In the genomic region with DNA sequence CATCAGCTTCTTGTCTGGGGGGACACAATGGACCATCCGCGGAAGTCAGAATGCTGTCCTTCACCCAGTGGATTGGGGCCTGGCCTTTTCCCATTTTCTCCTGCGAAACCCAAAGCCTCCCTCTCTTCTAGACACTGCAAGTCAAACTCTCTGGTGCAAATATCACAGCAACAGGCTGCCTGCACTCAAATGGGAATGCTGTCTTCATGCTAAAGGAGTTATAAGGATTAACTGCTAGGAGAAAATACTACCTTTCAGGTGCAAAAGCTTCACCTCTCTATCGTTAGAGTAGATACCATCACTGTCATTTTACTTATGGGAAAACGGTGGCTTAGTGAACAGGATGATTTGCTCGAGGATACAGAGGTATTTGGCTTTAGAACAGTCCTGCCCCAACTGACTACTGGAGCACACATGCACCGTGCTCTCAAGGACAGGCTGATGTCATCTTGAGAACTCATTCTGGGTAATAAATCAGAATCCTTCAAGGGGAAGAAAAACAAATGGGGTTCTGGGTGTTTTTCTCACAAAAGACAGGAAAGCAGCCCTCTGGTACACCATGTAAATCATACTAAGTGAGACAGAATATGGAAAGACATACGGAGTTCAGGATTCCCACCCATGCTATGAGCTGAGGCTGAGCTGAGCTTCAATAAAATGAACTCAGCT, we compare ENCODE assay signal across 19 cellular contexts.
DNase-seq lines count a peak whose midpoint lies in the region; TF ChIP-seq lines count a peak whose summit lies in the region.
"Had no signal": no experiment of that assay in that cellular context is flagged by ENCODE, and none has a peak within 500 bp of the region (broad histone marks: within the 10 kb centered on the region; RNA-seq: fewer than 3 reads in every experiment).

No MANE protein-coding gene starts in this region.

- 0 out of 2 replicates have a peak overlapping the region, but pooled peaks have one; percentile 44 for H2AFZ ChIP-seq in PC-9
- H2AFZ ChIP-seq in osteoblast (ENCODE audit: low read length), result peak overlapping the region; percentile 85

- POLR2A ChIA-PET in PC-9 (lab: Charles Lee; ENCODE audit: unreplicated experiment), result no interaction called here

- no TSS peak for BruUV-seq in PC-9 (replicated peaks; lab: Mats Ljungman, UMichigan)

- H3K79me2 ChIP-seq in PC-9 (ENCODE audit: low read depth), result no peaks in the 10 kb centered on the region
- no peaks in the 10 kb centered on the region for H3K79me2 ChIP-seq in osteoblast (ENCODE audit: insufficient read depth, low read length)

- H3K36me3 ChIP-seq in PC-9 (ENCODE audit: low read depth), result no peaks in the 10 kb centered on the region
- H3K36me3 ChIP-seq in osteoblast (ENCODE audit: insufficient read depth, low read length), result no peaks in the 10 kb centered on the region
- H3K36me3 ChIP-seq: breast epithelium, upper lobe of left lung had no signal

- H4K20me1 ChIP-seq in PC-9 (ENCODE audit: insufficient read depth) (no peaks in the 10 kb centered on the region), osteoblast (ENCODE audit: insufficient read depth, low read length) (no peaks in the 10 kb centered on the region)

- no peaks in the 10 kb centered on the region for H3K9me2 ChIP-seq in PC-9 (ENCODE audit: insufficient read depth)

- no peaks in the 10 kb centered on the region for H3F3A ChIP-seq in PC-9 (ENCODE audit: insufficient read depth, low read depth)

- DNase-seq in Daoy (ENCODE audit: low read depth) (peak; percentile 30), PC-9 (no peak), fibroblast of villous mesenchyme (ENCODE audit: low read depth) (peak; percentile 19), osteoblast (ENCODE audit: insufficient read length, low spot score, missing footprints) (no peak), COR-L47 (lab: John Stamatoyannopoulos, UW) (no peak), NCI-H1436 (lab: John Stamatoyannopoulos, UW) (no peak)
- no peak for DNase-seq in stimulated activated CD4-positive, alpha-beta T cell treated with anti-CD3 and anti-CD28 coated beads, Interleukin-4, amount 100 ng/mL, for 1 hour
- DNase-seq in activated CD4-positive, alpha-beta T cell treated with anti-CD3 and anti-CD28 coated beads, Interleukin-2, amount 50 U/mL, for 48 hours, result no peak
- DNase-seq: activated CD8-positive, alpha-beta memory T cell treated with anti-CD3 and anti-CD28 coated beads, Interleukin-2, amount 50 U/mL, for 48 hours; activated naive CD4-positive, alpha-beta T cell treated with anti-CD3 and anti-CD28 coated beads, Interleukin-2, amount 10 ng/mL, durations not matched to agents 7 days and 5 days; DMS 273 treated with DMSO at 0.1 percent for 48 hours; effector CD4-positive, alpha-beta T cell; GOT3; mammary epithelial cell; NCI-H1092 treated with DMSO at 0.1 percent for 48 hours; occipital lobe; upper lobe of left lung had no signal

- intact Hi-C loops in PC-9 (cut with micrococcal nuclease; ENCODE audit: unreplicated experiment), result no loop called here

- H3K4me2 ChIP-seq in PC-9, result no peak overlapping the region
- no peak overlapping the region for H3K4me2 ChIP-seq in osteoblast (ENCODE audit: insufficient read depth, low read length)

- H3K27ac ChIP-seq in PC-9 (no peak overlapping the region), osteoblast (ENCODE audit: low read depth, low read length) (peak overlapping the region; percentile 82)
- H3K27ac ChIP-seq: SK-N-MC, upper lobe of left lung had no signal

- no peak for TF ChIP-seq CTCF in PC-9 (conservative IDR thresholded peaks at IDR 0.05)
- TF ChIP-seq CTCF in fibroblast of villous mesenchyme (IDR thresholded peaks at IDR 0.05; ENCODE audit: insufficient read depth, low read depth, low read length), result no peak
- TF ChIP-seq CTCF in osteoblast (IDR thresholded peaks at IDR 0.05; ENCODE audit: extremely low read depth, low read depth, low read length), result no peak

- H3K9me3 ChIP-seq in PC-9 (ENCODE audit: insufficient read depth, low read depth), result no peaks in the 10 kb centered on the region
- H3K9me3 ChIP-seq in osteoblast (ENCODE audit: low read depth, low read length), result no peaks in the 10 kb centered on the region
- H3K9me3 ChIP-seq: breast epithelium, upper lobe of left lung had no signal

- H3K4me3 ChIP-seq in PC-9, result no peak overlapping the region
- H3K4me3 ChIP-seq in fibroblast of villous mesenchyme (ENCODE audit: low read depth, low read length), result no peak overlapping the region
- H3K4me3 ChIP-seq in osteoblast (ENCODE audit: insufficient read depth, low read length), result no peak overlapping the region
- H3K4me3 ChIP-seq: breast epithelium, SK-N-MC, upper lobe of left lung had no signal

- H3K27me3 ChIP-seq in PC-9 (ENCODE audit: insufficient read depth, low read depth), result no peaks in the 10 kb centered on the region
- H3K27me3 ChIP-seq in osteoblast (ENCODE audit: insufficient read depth, low read length), result no peaks in the 10 kb centered on the region
- H3K27me3 ChIP-seq: breast epithelium, upper lobe of left lung had no signal

- H3K4me1 ChIP-seq in PC-9 (replicated peaks; ENCODE audit: insufficient read depth) (no peaks in the 10 kb centered on the region), osteoblast (ENCODE audit: insufficient read depth, low read length) (peaks cover 24% of the 10 kb centered on the region)
- H3K4me1 ChIP-seq: breast epithelium had no signal

- CTCF ChIA-PET in PC-9 (lab: Charles Lee), result no interaction called here

Comparison
In these comparisons a context has a peak if more than half of its experiments do, and no peak if none do; other contexts are left out.
1. DNase-seq: peak in Daoy (single experiment) and fibroblast of villous mesenchyme (single experiment); none in PC-9 (0 of 2), osteoblast (single experiment), stimulated activated CD4-positive, alpha-beta T cell treated with anti-CD3 and anti-CD28 coated beads, Interleukin-4, amount 100 ng/mL, for 1 hour (single experiment), activated CD4-positive, alpha-beta T cell treated with anti-CD3 and anti-CD28 coated beads, Interleukin-2, amount 50 U/mL, for 48 hours (0 of 2), COR-L47 (single experiment) and NCI-H1436 (single experiment).